In the genomic region with DNA sequence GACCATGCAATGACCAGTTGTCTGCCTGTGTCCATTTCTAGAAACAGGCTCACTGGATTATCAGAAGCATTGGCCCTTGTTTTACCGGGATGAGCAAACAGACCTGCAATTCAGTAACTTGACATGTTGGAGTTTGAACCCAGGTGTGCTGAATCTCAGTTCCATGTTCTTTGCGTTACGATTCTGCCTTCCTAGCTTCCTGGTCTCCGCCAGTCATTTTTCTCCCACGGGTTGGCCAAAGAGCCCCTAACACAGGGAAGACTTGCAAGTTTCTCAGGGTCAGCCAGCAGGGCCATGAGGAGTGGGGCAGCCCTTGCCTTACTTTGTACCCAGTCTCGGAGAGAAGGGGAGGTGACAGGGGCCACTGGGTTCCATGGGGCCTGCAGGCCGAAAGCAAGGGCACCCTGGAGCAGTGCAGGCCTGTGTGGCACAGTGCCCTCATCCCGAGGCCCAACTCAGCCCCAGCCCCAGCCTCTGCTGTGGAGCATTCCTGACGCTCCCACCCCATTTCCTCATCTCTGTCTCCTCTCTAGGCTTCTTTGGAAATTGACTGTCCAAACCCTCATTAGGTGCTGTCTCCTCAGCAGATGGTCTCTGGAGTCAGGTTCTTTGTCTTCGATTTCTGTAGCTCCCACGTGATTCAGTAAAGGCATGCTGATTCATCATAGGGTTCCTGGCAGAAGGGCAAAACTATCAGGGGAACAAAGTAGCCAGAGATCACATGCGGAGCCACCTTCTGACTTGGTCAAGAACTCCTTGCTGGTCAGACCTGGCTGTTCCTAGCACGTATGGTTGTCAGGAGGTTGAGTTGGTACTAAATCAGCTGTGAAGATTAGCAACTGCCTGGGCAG, we compare ENCODE assay signal across 11 cellular contexts. TPM values are rescaled to one million over a fixed set of nuclear protein-coding genes. Genes with fewer than 3 reads are reported as not detected.
DNase-seq lines count a peak whose midpoint lies in the region; ATAC-seq and TF ChIP-seq lines count a peak whose summit lies in the region.
"Had no signal": no experiment of that assay in that cellular context is flagged by ENCODE, and none has a peak within 500 bp of the region (broad histone marks: within the 10 kb centered on the region; RNA-seq: fewer than 3 reads in every experiment).

No MANE protein-coding gene starts in this region.

- H3K27ac ChIP-seq in layer of hippocampus (ENCODE audit: low read depth, low read length) = peak overlapping the region; percentile 58

- peak; percentile 47 for ATAC-seq in Right ventricle myocardium inferior
- no peak for ATAC-seq in GM19324 (IDR thresholded peaks at IDR 0.05; ENCODE audit: low FRiP score, unreplicated experiment)
- no peak for ATAC-seq in HG03442 (IDR thresholded peaks at IDR 0.05; ENCODE audit: unreplicated experiment)

- no peak for TF ChIP-seq CTCF in choroid plexus epithelial cell (conservative IDR thresholded peaks at IDR 0.05; ENCODE audit: low read depth, low read length)

- DNase-seq in Right ventricle myocardium inferior (ENCODE audit: missing footprints) (no peak), cardiac septum (ENCODE audit: low spot score) (no peak), choroid plexus epithelial cell (ENCODE audit: low read depth) (peak; percentile 73), SKM-1 (lab: John Stamatoyannopoulos, UW; ENCODE audit: unreplicated experiment) (no peak), retina (no peak)
- DNase-seq: activated CD4-positive, alpha-beta T cell treated with anti-CD3 and anti-CD28 coated beads, Interleukin-2, amount 10 ng/mL, durations not matched to agents 7 days and 5 days; NCI-H1930; RPMI8226 had no signal

- intact Hi-C loops in Right ventricle myocardium inferior (cut with DNase I) (no loop called here), cardiac septum (cut with DNase I) (no loop called here)

- H3K4me3 ChIP-seq in choroid plexus epithelial cell (ENCODE audit: low read depth, low read length) = no peak overlapping the region

- H3K27me3 ChIP-seq in layer of hippocampus (ENCODE audit: control insufficient read depth, insufficient read depth, low read length) = no peaks in the 10 kb centered on the region

RNA-seq across cellular contexts. Expression of gene CDS2, which starts 23.6 kb away (rescaled TPM):
- total RNA-seq in Right ventricle myocardium inferior (57.2 TPM), cardiac septum (84.0 TPM)

RNA-seq across cellular contexts. Expression of gene PCNA, which starts 30.7 kb away (rescaled TPM):
- total RNA-seq in Right ventricle myocardium inferior = 35.8 TPM
- total RNA-seq in cardiac septum = 16.7 TPM

RNA-seq across cellular contexts. Expression of gene TMEM230, which starts 37.6 kb away (rescaled TPM):
- total RNA-seq in Right ventricle myocardium inferior = 86.3 TPM
- total RNA-seq in cardiac septum = 74.9 TPM
